33 cellular contexts compared by ENCODE assay signal in genomic region chrX:133054761-133055385, GRCh38. TPM values are rescaled to one million over a fixed set of nuclear protein-coding genes. Genes with fewer than 3 reads are reported as not detected.
"Had no signal": no experiment of that assay in that cellular context is flagged by ENCODE, and none has a peak within 500 bp of the region (broad histone marks: within the 10 kb centered on the region; RNA-seq: fewer than 3 reads in every experiment).

No MANE protein-coding gene starts in this region.

- H3K36me3 ChIP-seq: adrenal gland, ascending aorta, esophagus muscularis mucosa, gastroesophageal sphincter, heart right ventricle, left lung, right lobe of liver, vagina had no signal

- H3K9me3 ChIP-seq: adrenal gland, ascending aorta, esophagus muscularis mucosa, gastroesophageal sphincter, heart right ventricle, left lung, right lobe of liver, testis, vagina had no signal

- H3K27ac ChIP-seq: adrenal gland, ascending aorta, dorsolateral prefrontal cortex, esophagus muscularis mucosa, gastroesophageal sphincter, heart right ventricle, left lung, parathyroid adenoma, right lobe of liver, skin epidermis, testis, vagina had no signal

- FAIRE-seq: colon, endothelial cell of umbilical vein had no signal

- DNase-seq: activated CD4-positive, alpha-beta T cell treated with anti-CD3 and anti-CD28 coated beads for 4 hours; activated CD4-positive, alpha-beta T cell treated with anti-CD3 and anti-CD28 coated beads, Interleukin-2, amount 50 U/mL, for 48 hours; activated CD4-positive, CD25-positive, alpha-beta regulatory T cell; activated CD8-positive, alpha-beta memory T cell treated with anti-CD3 and anti-CD28 coated beads, Interleukin-2, amount 50 U/mL, for 48 hours; activated naive CD4-positive, alpha-beta T cell; activated T-cell treated with anti-CD3 and anti-CD28 coated beads, Interleukin-2, amount 50 U/mL, for 4 hours; adrenal gland; central memory CD4-positive, alpha-beta T cell; dorsolateral prefrontal cortex; effector memory CD8-positive, alpha-beta T cell; heart right ventricle; left lung; nucleus accumbens; right lobe of liver; stimulated activated CD4-positive, alpha-beta T cell treated with anti-CD3 and anti-CD28 coated beads, Interleukin-2, amount 100 ng/mL, for 24 hours; stimulated activated naive B cell treated with anti-CD40 and anti-IgM and Interleukin-4, amounts not matched to agents 10 μg/mL and 1 μg/mL and 100 μg/mL, for 72 hours; T-helper 9 cell; testis had no signal

- H3K4me1 ChIP-seq: adrenal gland, ascending aorta, esophagus muscularis mucosa, gastroesophageal sphincter, heart right ventricle, left lung, parathyroid adenoma, right lobe of liver, testis, vagina had no signal

- H2AFZ ChIP-seq: parathyroid adenoma had no signal

- H3K4me3 ChIP-seq: adrenal gland, ascending aorta, dorsolateral prefrontal cortex, esophagus muscularis mucosa, gastroesophageal sphincter, heart right ventricle, left lung, right lobe of liver, skin epidermis, testis, vagina had no signal

- H3K27me3 ChIP-seq: ascending aorta, gastroesophageal sphincter, testis, vagina had no signal

- ATAC-seq: activated T-cell treated with anti-CD3 and anti-CD28 coated beads, Interleukin-2, amount 50 U/mL, for 4 hours; effector memory CD8-positive, alpha-beta T cell; gastroesophageal sphincter; heart right ventricle; natural killer cell treated with Interleukin-12 subunit alpha and Interleukin-12 subunit beta and Interleukin-15 and Interleukin-18, amount 100 ng/mL, for 72 hours; right lobe of liver; stimulated activated naive B cell treated with anti-CD40 and anti-IgM and Interleukin-4, amounts not matched to agents 10 μg/mL and 1 μg/mL and 100 μg/mL, for 72 hours had no signal

- H3K9ac ChIP-seq: parathyroid adenoma had no signal

RNA-seq across cellular contexts. Expression of gene USP26, which starts 42.0 kb away (rescaled TPM):
- total RNA-seq: activated CD8-positive, alpha-beta memory T cell treated with anti-CD3 and anti-CD28 coated beads for 36 hours; activated T-cell treated with anti-CD3 and anti-CD28 coated beads, Interleukin-2, amount 50 U/mL, for 4 hours; activated T-helper 2 cell treated with anti-CD3 and anti-CD28 coated beads, Interferon-gamma antibody, Interleukin-2, Interleukin-4, amounts not matched to agents 10 μg/mL and 5 μg/mL and 100 μg/mL, durations not matched to agents 14 hours and 24 hours and 36 hours; adrenal gland; ascending aorta; endothelial cell of umbilical vein; esophagus muscularis mucosa; gastroesophageal sphincter; heart right ventricle; kidney epithelial cell; left lung; lung microvascular endothelial cell; natural killer cell treated with Interleukin-12 subunit alpha and Interleukin-12 subunit beta and Interleukin-15 and Interleukin-18, amount 100 ng/mL, for 72 hours; pulmonary artery endothelial cell; right lobe of liver; T-helper 1 cell treated with Interleukin-12 subunit alpha and Interleukin-12 subunit beta and Interleukin-4 antibody, amounts not matched to agents 30 ng/mL and 1 ng/mL, for 36 hours; vagina had no signal
- polyA plus RNA-seq: adrenal gland, endothelial cell of umbilical vein, heart right ventricle had no signal
